In genomic region chr12:27940756-27941402, GRCh38 we compare ENCODE assay signal across 8 cellular contexts. TPM values are rescaled to one million over a fixed set of nuclear protein-coding genes. Genes with fewer than 3 reads are reported as not detected.
DNase-seq lines count a peak whose midpoint lies in the region; ATAC-seq and TF ChIP-seq lines count a peak whose summit lies in the region.

No MANE protein-coding gene starts in this region.

- H3K4me3 Mint-ChIP-seq in CD14-positive monocyte = no peak overlapping the region

- H3K27ac Mint-ChIP-seq in CD14-positive monocyte = no peak overlapping the region

- H3K27me3 Mint-ChIP-seq in CD14-positive monocyte (ENCODE audit: low read depth in 3 of 3) = peaks cover 3 to 10% (median 3%) of the 10 kb centered on the region in 3 donors

- H3K4me1 Mint-ChIP-seq in CD14-positive monocyte = peaks cover 12% of the 10 kb centered on the region

- intact Hi-C loops in CD14-positive monocyte (cut with micrococcal nuclease) = loop anchor here in 1 of 2 donors (5.0 kb wide), 1 partner anchor 209 kb away; no protein-coding TSS in a partner anchor

- H3K9me3 Mint-ChIP-seq in CD14-positive monocyte = peaks cover 0 to 3% (median 0%) of the 10 kb centered on the region in 7 donors

- H3K36me3 Mint-ChIP-seq in CD14-positive monocyte = no peaks in the 10 kb centered on the region

- ATAC-seq in GM19324 (IDR thresholded peaks at IDR 0.05; ENCODE audit: low FRiP score, unreplicated experiment) = peak; percentile 80
- ATAC-seq in HG03460 (IDR thresholded peaks at IDR 0.05; ENCODE audit: unreplicated experiment) = peak; percentile 84

- no peak for DNase-seq in CD14-positive monocyte (ENCODE audit: low spot score)
- DNase-seq in NCI-H748 treated with DMSO at 0.1 percent for 48 hours (lab: John Stamatoyannopoulos, UW) = peak; percentile 14
- peak; percentile 79 for DNase-seq in activated CD4-positive, alpha-beta T cell treated with anti-CD3 and anti-CD28 coated beads, Interleukin-2, amount 50 U/mL, for 4 hours
- peak; percentile 59 for DNase-seq in effector CD4-positive, alpha-beta T cell
- peak; percentile 68 for DNase-seq in medulla oblongata (ENCODE audit: extremely low spot score)
- DNase-seq in stimulated activated CD8-positive, alpha-beta memory T cell treated with anti-CD3 and anti-CD28 coated beads, Interleukin-2, amount 100 ng/mL, for 1 hour (ENCODE audit: low read depth in 2 of 2) = peak; percentile 29 to 57

- TF ChIP-seq CTCF in CD14-positive monocyte (IDR thresholded peaks at IDR 0.05) = peak; percentile 81

RNA-seq across cellular contexts. Expression of gene PTHLH, which starts 31.7 kb away (rescaled TPM):
- polyA plus RNA-seq in CD14-positive monocyte = not detected
